In the genomic region with DNA sequence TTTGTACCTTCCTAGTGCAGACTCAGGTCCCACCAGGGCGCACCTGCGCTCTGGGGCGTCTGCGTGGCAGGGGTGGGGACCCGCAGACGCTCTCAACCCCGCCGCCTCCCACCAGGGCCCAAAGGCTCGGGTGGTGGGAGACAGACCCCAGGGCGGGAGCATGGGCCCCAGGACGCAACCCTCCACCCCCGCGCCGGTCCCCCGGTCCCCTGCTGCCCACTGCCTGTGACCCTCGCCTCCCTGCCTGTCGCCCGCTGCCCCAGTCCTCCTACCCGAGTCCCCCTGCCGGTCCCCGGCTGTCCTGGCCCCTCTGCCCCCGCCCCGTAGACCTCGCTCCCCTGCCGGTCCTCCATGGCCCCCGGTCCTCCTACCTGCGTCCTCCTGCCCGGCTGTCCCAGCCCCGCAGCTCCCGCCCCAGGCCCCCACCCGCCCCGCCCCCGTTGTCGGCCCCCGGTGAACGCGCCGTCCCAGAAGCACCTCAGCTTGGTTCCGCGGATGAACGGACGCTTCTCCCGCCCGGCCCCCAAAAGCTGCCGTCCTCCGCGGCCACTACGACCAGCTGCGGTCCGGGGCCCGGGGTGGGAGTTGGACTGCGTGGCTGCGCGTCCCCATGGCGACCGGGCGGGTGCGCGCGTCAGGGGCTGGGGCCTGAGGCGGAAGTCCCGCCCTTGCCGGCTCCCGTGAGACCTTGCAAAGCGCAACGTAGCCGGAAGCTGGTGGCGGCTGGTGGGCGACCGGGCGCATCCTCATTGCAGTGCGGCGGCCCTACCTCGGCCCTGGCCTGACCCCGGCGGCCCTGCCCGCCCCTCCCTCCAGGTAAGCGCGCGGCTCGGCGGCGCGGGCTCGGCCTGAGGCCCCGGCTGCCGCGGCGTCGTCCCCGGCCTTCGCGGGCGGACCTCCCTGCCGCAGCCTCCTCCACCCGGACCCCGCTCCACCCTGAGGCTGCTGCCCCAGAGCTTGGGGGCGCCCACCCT, we compare ENCODE assay signal across 8 cellular contexts. TPM values are rescaled to one million over a fixed set of nuclear protein-coding genes. Genes with fewer than 3 reads are reported as not detected.
DNase-seq lines count a peak whose midpoint lies in the region; ATAC-seq and TF ChIP-seq lines count a peak whose summit lies in the region.

A gene (plus strand): TSS at position 709 of the 974 bp plus-strand sequence. CDS start 2,768 bp downstream, outside the sequence.

- H3K4me3 ChIP-seq in OCI-LY3 (ENCODE audit: low read length): peak within 1 kb of the TSS; percentile 97
- peak within 1 kb of the TSS; percentile 80 for H3K4me3 ChIP-seq in epithelial cell of proximal tubule (ENCODE audit: low read depth, low read length)
- H3K4me3 ChIP-seq in mucosa of rectum (ENCODE audit: low read length in 2 of 2): peak within 1 kb of the TSS; percentile 81 to 85

- H3K9ac ChIP-seq in OCI-LY3 (ENCODE audit: low read length) (peak within 1 kb of the TSS; percentile 92), mucosa of rectum (ENCODE audit: low read depth in 1 of 2, low read length in 2 of 2) (peak within 1 kb of the TSS; percentile 82 to 91)

- in situ Hi-C loops in Caki2 (cut with HindIII; ENCODE audit: low pct_unique_long_range_greater_than_20kb, low sequenced_read_pairs): no loop called here

- peak within 1 kb of the TSS; percentile 95 for H3K4me2 ChIP-seq in OCI-LY3 (ENCODE audit: low read length)

- peaks cover 16% of the 10 kb centered on the region for H3K36me3 ChIP-seq in OCI-LY3 (replicated peaks; ENCODE audit: low read depth, low read length)
- peaks cover 13 to 14% of the 10 kb centered on the region in 2 donors for H3K36me3 ChIP-seq in mucosa of rectum (ENCODE audit: control insufficient read depth in 2 of 2, insufficient read depth in 2 of 2, low read length in 2 of 2)

- H3K9me3 ChIP-seq in OCI-LY3 (ENCODE audit: insufficient read depth, low read length): no peaks in the 10 kb centered on the region
- H3K9me3 ChIP-seq in mucosa of rectum (ENCODE audit: control insufficient read depth in 2 of 2, low read length in 2 of 2): no peaks in the 10 kb centered on the region

- ATAC-seq in GM21447 (IDR thresholded peaks at IDR 0.05; ENCODE audit: unreplicated experiment): peak; percentile 86

- TF ChIP-seq CTCF in OCI-LY3 (IDR thresholded peaks at IDR 0.05; ENCODE audit: low read depth, low read length) (no peak), epithelial cell of proximal tubule (conservative IDR thresholded peaks at IDR 0.05; ENCODE audit: low read depth, low read length) (no peak)

- H3K79me2 ChIP-seq in OCI-LY3 (ENCODE audit: low read length): peaks cover 47% of the 10 kb centered on the region

- H2AFZ ChIP-seq in OCI-LY3 (ENCODE audit: low read depth, low read length): no peak within 1 kb of the TSS

- peaks cover 30% of the 10 kb centered on the region for H4K20me1 ChIP-seq in OCI-LY3 (ENCODE audit: insufficient read depth, low read length)

- H3K4me1 ChIP-seq in OCI-LY3 (ENCODE audit: low read length) (peaks cover 14% of the 10 kb centered on the region), mucosa of rectum (ENCODE audit: control insufficient read depth in 2 of 2, insufficient read depth in 2 of 2, low read length in 2 of 2) (peaks cover 8 to 11% of the 10 kb centered on the region in 2 donors)

- peak within 1 kb of the TSS; percentile 22 for H3K27ac ChIP-seq in OCI-LY3 (ENCODE audit: low read length)
- peak within 1 kb of the TSS; percentile 13 to 38 for H3K27ac ChIP-seq in mucosa of rectum (ENCODE audit: low read depth in 2 of 2, low read length in 2 of 2)

- DNase-seq in Caki2 (ENCODE audit: low read depth): peak; percentile 81
- peak; percentile 99 for DNase-seq in HuH-7.5 (ENCODE audit: low spot score)
- DNase-seq in activated T-cell treated with anti-CD3 and anti-CD28 coated beads for 4 hours: peak; percentile 80
- no peak for DNase-seq in epithelial cell of proximal tubule (ENCODE audit: low read depth)
- DNase-seq in stimulated activated CD8-positive, alpha-beta memory T cell treated with anti-CD3 and anti-CD28 coated beads, Interleukin-4, amount 100 ng/mL, for 4 hours (ENCODE audit: low read depth in 2 of 2, low spot score in 1 of 2): peak; percentile 69 to 82

- H3K27me3 ChIP-seq in OCI-LY3 (ENCODE audit: low read depth, low read length) (no peaks in the 10 kb centered on the region), mucosa of rectum (ENCODE audit: control insufficient read depth in 2 of 2, insufficient read depth in 2 of 2, low read length in 2 of 2) (peaks cover 0 to 2% of the 10 kb centered on the region in 2 donors)

RNA-seq across cellular contexts. Expression of the gene that starts here (rescaled TPM):
- total RNA-seq in Caki2 (2014; rRNA removed; shearing (Covaris generic); ENCODE audit: low replicate concordance): 139 and 172 TPM in 2 replicates
- total RNA-seq in epithelial cell of proximal tubule: 73.3 and 78.6 TPM in 2 replicates
